In genomic region chr7:112951070-112951469, GRCh38 we compare ENCODE assay signal across 32 cellular contexts.
"Had no signal": no experiment of that assay in that cellular context is flagged by ENCODE, and none has a peak within 500 bp of the region (broad histone marks: within the 10 kb centered on the region; RNA-seq: fewer than 3 reads in every experiment).

No MANE protein-coding gene starts in this region.

- H3K27ac ChIP-seq: neural progenitor cell, ovary, parathyroid adenoma, psoas muscle, right lobe of liver, skin epidermis, spleen, suprapubic skin, testis, tibial artery, transverse colon, upper lobe of right lung, uterus had no signal

- ATAC-seq: naive thymus-derived CD8-positive, alpha-beta T cell; natural killer cell treated with Interleukin-12 subunit alpha and Interleukin-12 subunit beta and Interleukin-15 and Interleukin-18, amount 100 ng/mL, for 72 hours; psoas muscle; right cardiac atrium; right lobe of liver; stimulated activated memory B cell treated with anti-CD40 and anti-IgM and Interleukin-4, amounts not matched to agents 10 μg/mL and 1 μg/mL and 100 μg/mL, for 72 hours; stimulated activated naive CD8-positive, alpha-beta T cell treated with anti-CD3 and anti-CD28 coated beads, Interleukin-15, amount 100 ng/mL, for 72 hours; stimulated activated naive CD8-positive, alpha-beta T cell treated with anti-CD3 and anti-CD28 coated beads, Interleukin-15, Interleukin-2, amounts not matched to agents 100 U/mL and 50 U/mL, for 24 hours; upper lobe of right lung had no signal

- H2AFZ ChIP-seq: neural progenitor cell, parathyroid adenoma had no signal

- H3K4me3 ChIP-seq: neural progenitor cell, ovary, psoas muscle, right lobe of liver, skin epidermis, smooth muscle cell, spleen, suprapubic skin, testis, tibial artery, transverse colon, upper lobe of right lung, uterus had no signal

- H3K4me1 Mint-ChIP-seq: naive thymus-derived CD8-positive, alpha-beta T cell; nephron progenitor cell; neural progenitor cell; stimulated activated memory B cell treated with anti-CD40 and anti-IgM and Interleukin-4, amounts not matched to agents 10 μg/mL and 1 μg/mL and 100 μg/mL, for 72 hours; stimulated activated naive CD8-positive, alpha-beta T cell treated with anti-CD3 and anti-CD28 coated beads, Interleukin-15, amount 100 ng/mL, for 72 hours had no signal

- H3K9me3 Mint-ChIP-seq: naive thymus-derived CD8-positive, alpha-beta T cell; natural killer cell treated with Interleukin-12 subunit alpha and Interleukin-12 subunit beta and Interleukin-15 and Interleukin-18, amount 100 ng/mL, for 72 hours; nephron progenitor cell; neural progenitor cell; stimulated activated memory B cell treated with anti-CD40 and anti-IgM and Interleukin-4, amounts not matched to agents 10 μg/mL and 1 μg/mL and 100 μg/mL, for 72 hours; stimulated activated naive CD8-positive, alpha-beta T cell treated with anti-CD3 and anti-CD28 coated beads, Interleukin-15, amount 100 ng/mL, for 72 hours; type B pancreatic cell had no signal

- H3K9ac ChIP-seq: neural progenitor cell, parathyroid adenoma had no signal

- H3K4me3 Mint-ChIP-seq: naive thymus-derived CD8-positive, alpha-beta T cell; natural killer cell treated with Interleukin-12 subunit alpha and Interleukin-12 subunit beta and Interleukin-15 and Interleukin-18, amount 100 ng/mL, for 72 hours; nephron progenitor cell; neural progenitor cell; stimulated activated memory B cell treated with anti-CD40 and anti-IgM and Interleukin-4, amounts not matched to agents 10 μg/mL and 1 μg/mL and 100 μg/mL, for 72 hours; stimulated activated naive CD8-positive, alpha-beta T cell treated with anti-CD3 and anti-CD28 coated beads, Interleukin-15, amount 100 ng/mL, for 72 hours; type B pancreatic cell had no signal

- H3K27me3 Mint-ChIP-seq: type B pancreatic cell had no signal

- H3K4me1 ChIP-seq: neural progenitor cell, parathyroid adenoma, psoas muscle, right lobe of liver, spleen, suprapubic skin, testis, tibial artery, transverse colon, upper lobe of right lung, uterus had no signal

- H3K36me3 Mint-ChIP-seq: naive thymus-derived CD8-positive, alpha-beta T cell; natural killer cell treated with Interleukin-12 subunit alpha and Interleukin-12 subunit beta and Interleukin-15 and Interleukin-18, amount 100 ng/mL, for 72 hours; neural progenitor cell; stimulated activated memory B cell treated with anti-CD40 and anti-IgM and Interleukin-4, amounts not matched to agents 10 μg/mL and 1 μg/mL and 100 μg/mL, for 72 hours; type B pancreatic cell had no signal

- H3K27me3 ChIP-seq: ovary, right lobe of liver, suprapubic skin, testis, tibial artery, transverse colon, upper lobe of right lung, uterus had no signal

- DNase-seq: naive thymus-derived CD8-positive, alpha-beta T cell; nephron progenitor cell; occipital lobe; ovary; posterior cingulate gyrus; psoas muscle; right cardiac atrium; right lobe of liver; spleen; stimulated activated CD4-positive, alpha-beta T cell treated with anti-CD3 and anti-CD28 coated beads, Interleukin-12 subunit alpha, Interleukin-12 subunit beta, amount 100 ng/mL, for 4 hours; stimulated activated CD4-positive, alpha-beta T cell treated with anti-CD3 and anti-CD28 coated beads, Interleukin-1b, Interleukin-23, amount 100 ng/mL, for 48 hours; stimulated activated CD4-positive, alpha-beta T cell treated with anti-CD3 and anti-CD28 coated beads, Interleukin-4, amount 100 ng/mL, for 1 hour; stimulated activated CD4-positive, alpha-beta T cell treated with anti-CD3 and anti-CD28 coated beads, Interleukin-4, amount 100 ng/mL, for 4 hours; stimulated activated CD8-positive, alpha-beta memory T cell treated with anti-CD3 and anti-CD28 coated beads, Interleukin-4, amount 100 ng/mL, for 48 hours; stimulated activated naive CD4-positive, alpha-beta T cell; stimulated activated naive CD8-positive, alpha-beta T cell treated with anti-CD3 and anti-CD28 coated beads, Interleukin-15, amount 100 ng/mL, for 72 hours; stimulated activated naive CD8-positive, alpha-beta T cell treated with anti-CD3 and anti-CD28 coated beads, Interleukin-15, Interleukin-2, amounts not matched to agents 100 U/mL and 50 U/mL, for 24 hours; substantia nigra; testis; tibial artery; transverse colon; upper lobe of right lung; uterus had no signal

- H3K4me2 ChIP-seq: neural progenitor cell, smooth muscle cell had no signal

- H3K9me3 ChIP-seq: ovary, psoas muscle, right lobe of liver, spleen, suprapubic skin, testis, tibial artery, transverse colon, upper lobe of right lung, uterus had no signal

- H3K27ac Mint-ChIP-seq: naive thymus-derived CD8-positive, alpha-beta T cell; natural killer cell treated with Interleukin-12 subunit alpha and Interleukin-12 subunit beta and Interleukin-15 and Interleukin-18, amount 100 ng/mL, for 72 hours; nephron progenitor cell; neural progenitor cell; progenitor cell of endocrine pancreas; stimulated activated memory B cell treated with anti-CD40 and anti-IgM and Interleukin-4, amounts not matched to agents 10 μg/mL and 1 μg/mL and 100 μg/mL, for 72 hours; stimulated activated naive CD8-positive, alpha-beta T cell treated with anti-CD3 and anti-CD28 coated beads, Interleukin-15, amount 100 ng/mL, for 72 hours; type B pancreatic cell had no signal

- H3K79me2 ChIP-seq: parathyroid adenoma had no signal

- H3K36me3 ChIP-seq: neural progenitor cell, ovary, right lobe of liver, spleen, suprapubic skin, tibial artery, transverse colon, upper lobe of right lung, uterus had no signal
